ENCODE assay signal across 27 cellular contexts in genomic region chr12:92128612-92129011, GRCh38. TPM values are rescaled to one million over a fixed set of nuclear protein-coding genes. Genes with fewer than 3 reads are reported as not detected.
DNase-seq lines count a peak whose midpoint lies in the region; ATAC-seq and TF ChIP-seq lines count a peak whose summit lies in the region.
"Had no signal": no experiment of that assay in that cellular context is flagged by ENCODE, and none has a peak within 500 bp of the region (broad histone marks: within the 10 kb centered on the region; RNA-seq: fewer than 3 reads in every experiment).

No MANE protein-coding gene starts in this region.

- ATAC-seq in stimulated activated naive CD8-positive, alpha-beta T cell treated with anti-CD3 and anti-CD28 coated beads, Interleukin-15, Interleukin-2, amounts not matched to agents 100 U/mL and 50 U/mL, for 24 hours: no peak
- ATAC-seq in central memory CD8-positive, alpha-beta T cell (replicated peaks; ENCODE audit: extremely low read depth, poor library complexity, severe bottlenecking): no peak
- ATAC-seq in HG02884 (IDR thresholded peaks at IDR 0.05; ENCODE audit: unreplicated experiment): no peak
- ATAC-seq: left lung, Panc1 had no signal

- H3K4me1 Mint-ChIP-seq in T-helper 2 cell treated with Interferon-gamma antibody and Interleukin-4, amounts not matched to agents 5 μg/mL and 100 μg/mL, for 36 hours (ENCODE audit: low read depth): peaks cover 61% of the 10 kb centered on the region
- peaks cover 96% of the 10 kb centered on the region for H3K4me1 Mint-ChIP-seq in stimulated activated naive CD8-positive, alpha-beta T cell treated with anti-CD3 and anti-CD28 coated beads, Interleukin-15, Interleukin-2, amounts not matched to agents 100 ng/mL and 50 ng/mL, for 24 hours (ENCODE audit: low read depth)
- H3K4me1 Mint-ChIP-seq in central memory CD8-positive, alpha-beta T cell: peaks cover 76% of the 10 kb centered on the region
- peaks cover 26% of the 10 kb centered on the region for H3K4me1 Mint-ChIP-seq in chondrocyte (ENCODE audit: low read depth)

- peak overlapping the region; percentile 15 for H3K4me3 Mint-ChIP-seq in T-helper 2 cell treated with Interferon-gamma antibody and Interleukin-4, amounts not matched to agents 5 μg/mL and 100 μg/mL, for 36 hours
- no peak overlapping the region for H3K4me3 Mint-ChIP-seq in stimulated activated naive CD8-positive, alpha-beta T cell treated with anti-CD3 and anti-CD28 coated beads, Interleukin-15, Interleukin-2, amounts not matched to agents 100 ng/mL and 50 ng/mL, for 24 hours
- H3K4me3 Mint-ChIP-seq in central memory CD8-positive, alpha-beta T cell: no peak overlapping the region
- H3K4me3 Mint-ChIP-seq in chondrocyte (ENCODE audit: unreplicated experiment): no peak overlapping the region
- H3K4me3 Mint-ChIP-seq: activated T-helper 1 cell treated with anti-CD3 and anti-CD28 coated beads, Interleukin-12 subunit alpha, Interleukin-12 subunit beta, Interleukin-2, Interleukin-4 antibody, amounts not matched to agents 30 ng/mL and 10 ng/mL and 1 ng/mL, durations not matched to agents 14 hours and 24 hours and 36 hours; brain had no signal

- peaks cover 4 to 14% of the 10 kb centered on the region in 2 donors for H3K4me1 ChIP-seq in ascending aorta

- no peaks in the 10 kb centered on the region for H3K27me3 ChIP-seq in ascending aorta
- H3K27me3 ChIP-seq: adrenal gland, left lung, sigmoid colon had no signal

- H3K36me3 ChIP-seq in ascending aorta: no peaks in the 10 kb centered on the region
- H3K36me3 ChIP-seq: adrenal gland, left lung, prostate gland, sigmoid colon had no signal

- H3K27ac Mint-ChIP-seq in T-helper 2 cell treated with Interferon-gamma antibody and Interleukin-4, amounts not matched to agents 5 μg/mL and 100 μg/mL, for 36 hours: no peak overlapping the region
- peak overlapping the region; percentile 45 for H3K27ac Mint-ChIP-seq in stimulated activated naive CD8-positive, alpha-beta T cell treated with anti-CD3 and anti-CD28 coated beads, Interleukin-15, Interleukin-2, amounts not matched to agents 100 ng/mL and 50 ng/mL, for 24 hours
- peak overlapping the region; percentile 32 for H3K27ac Mint-ChIP-seq in central memory CD8-positive, alpha-beta T cell (ENCODE audit: low read depth)
- no peak overlapping the region for H3K27ac Mint-ChIP-seq in chondrocyte (ENCODE audit: unreplicated experiment)
- H3K27ac Mint-ChIP-seq: activated T-helper 1 cell treated with anti-CD3 and anti-CD28 coated beads, Interleukin-12 subunit alpha, Interleukin-12 subunit beta, Interleukin-2, Interleukin-4 antibody, amounts not matched to agents 30 ng/mL and 10 ng/mL and 1 ng/mL, durations not matched to agents 14 hours and 24 hours and 36 hours had no signal

- peaks cover 5% of the 10 kb centered on the region for H3K9me3 Mint-ChIP-seq in T-helper 2 cell treated with Interferon-gamma antibody and Interleukin-4, amounts not matched to agents 5 μg/mL and 100 μg/mL, for 36 hours
- no peaks in the 10 kb centered on the region for H3K9me3 Mint-ChIP-seq in stimulated activated naive CD8-positive, alpha-beta T cell treated with anti-CD3 and anti-CD28 coated beads, Interleukin-15, Interleukin-2, amounts not matched to agents 100 ng/mL and 50 ng/mL, for 24 hours
- no peaks in the 10 kb centered on the region for H3K9me3 Mint-ChIP-seq in central memory CD8-positive, alpha-beta T cell
- H3K9me3 Mint-ChIP-seq in chondrocyte (ENCODE audit: low read depth): no peaks in the 10 kb centered on the region
- H3K9me3 Mint-ChIP-seq: activated T-helper 1 cell treated with anti-CD3 and anti-CD28 coated beads, Interleukin-12 subunit alpha, Interleukin-12 subunit beta, Interleukin-2, Interleukin-4 antibody, amounts not matched to agents 30 ng/mL and 10 ng/mL and 1 ng/mL, durations not matched to agents 14 hours and 24 hours and 36 hours had no signal

- H3K27ac ChIP-seq in ascending aorta: no peak overlapping the region
- H3K27ac ChIP-seq: adrenal gland, prostate gland, sigmoid colon had no signal

- no peaks in the 10 kb centered on the region for H3K27me3 Mint-ChIP-seq in T-helper 2 cell treated with Interferon-gamma antibody and Interleukin-4, amounts not matched to agents 5 μg/mL and 100 μg/mL, for 36 hours (ENCODE audit: low read depth)
- no peaks in the 10 kb centered on the region for H3K27me3 Mint-ChIP-seq in stimulated activated naive CD8-positive, alpha-beta T cell treated with anti-CD3 and anti-CD28 coated beads, Interleukin-15, Interleukin-2, amounts not matched to agents 100 ng/mL and 50 ng/mL, for 24 hours
- no peaks in the 10 kb centered on the region for H3K27me3 Mint-ChIP-seq in central memory CD8-positive, alpha-beta T cell
- no peaks in the 10 kb centered on the region for H3K27me3 Mint-ChIP-seq in chondrocyte (ENCODE audit: low read depth)
- H3K27me3 Mint-ChIP-seq: brain had no signal

- intact Hi-C loops in ascending aorta (cut with DNase I): no loop called here

- TF ChIP-seq CTCF in ascending aorta (IDR thresholded peaks at IDR 0.05) (no peak), chondrocyte (IDR thresholded peaks at IDR 0.05) (no peak)

- no peak for DNase-seq in T-helper 2 cell treated with Interferon-gamma antibody and Interleukin-4, amounts not matched to agents 5 μg/mL and 100 μg/mL, for 36 hours (ENCODE audit: low spot score)
- no peak for DNase-seq in T-helper 2 cell
- no peak for DNase-seq in stimulated activated naive CD8-positive, alpha-beta T cell treated with anti-CD3 and anti-CD28 coated beads, Interleukin-15, Interleukin-2, amounts not matched to agents 100 U/mL and 50 U/mL, for 24 hours
- no peak for DNase-seq in central memory CD8-positive, alpha-beta T cell (ENCODE audit: low spot score in 2 of 2)
- DNase-seq in ascending aorta (ENCODE audit: low spot score in 2 of 2): no peak
- DNase-seq in chondrocyte (ENCODE audit: low spot score): no peak
- DNase-seq: adrenal gland; AML-193; DMS79; effector CD4-positive, alpha-beta T cell; hypothalamus; IMR-90; left lung; NCI-H1092; NCI-H1694 treated with DMSO at 0.1 percent for 48 hours; NCI-H524 treated with DMSO at 0.1 percent for 48 hours; NK-92 treated with Interleukin-12 subunit alpha and Interleukin-12 subunit beta, amount 100 ng/mL, for 24 hours; nucleus accumbens; SIG-M5; sigmoid colon; stimulated activated naive CD4-positive, alpha-beta T cell treated with Interleukin-2 at 50 U/mL for 16 hours had no signal

- H3K36me3 Mint-ChIP-seq in T-helper 2 cell treated with Interferon-gamma antibody and Interleukin-4, amounts not matched to agents 5 μg/mL and 100 μg/mL, for 36 hours (ENCODE audit: low read depth): peaks cover 52% of the 10 kb centered on the region
- H3K36me3 Mint-ChIP-seq in stimulated activated naive CD8-positive, alpha-beta T cell treated with anti-CD3 and anti-CD28 coated beads, Interleukin-15, Interleukin-2, amounts not matched to agents 100 ng/mL and 50 ng/mL, for 24 hours (ENCODE audit: low read depth): peaks cover 60% of the 10 kb centered on the region
- H3K36me3 Mint-ChIP-seq in central memory CD8-positive, alpha-beta T cell (ENCODE audit: insufficient read depth): peaks cover 54% of the 10 kb centered on the region
- peaks cover 1% of the 10 kb centered on the region for H3K36me3 Mint-ChIP-seq in chondrocyte (ENCODE audit: low read depth)

- no peaks in the 10 kb centered on the region for H3K9me3 ChIP-seq in ascending aorta
- H3K9me3 ChIP-seq: adrenal gland, left lung, prostate gland, sigmoid colon had no signal

- H3K4me3 ChIP-seq in ascending aorta: no peak overlapping the region
- H3K4me3 ChIP-seq: adrenal gland, left lung, prostate gland, sigmoid colon had no signal

RNA-seq across cellular contexts. Expression of gene BTG1, which starts 17.0 kb away (rescaled TPM):
- total RNA-seq in ascending aorta (17.3 TPM), chondrocyte (28.3 to 56.8 TPM (median 53.6 TPM) in 3 replicates)

Comparison
In these comparisons a context has a peak if more than half of its experiments do, and no peak if none do; other contexts are left out.
1. H3K27ac Mint-ChIP-seq: peak in stimulated activated naive CD8-positive, alpha-beta T cell treated with anti-CD3 and anti-CD28 coated beads, Interleukin-15, Interleukin-2, amounts not matched to agents 100 ng/mL and 50 ng/mL, for 24 hours (single experiment) and central memory CD8-positive, alpha-beta T cell (single experiment); none in T-helper 2 cell treated with Interferon-gamma antibody and Interleukin-4, amounts not matched to agents 5 μg/mL and 100 μg/mL, for 36 hours (single experiment) and chondrocyte (single experiment).